ENCODE assay signal across 8 cellular contexts in genomic region chr2:30293303-30293912, GRCh38.
A peak's percentile ranks its signal among the peaks of the same experiment; 100 is the strongest.
DNase-seq lines count a peak whose midpoint lies in the region; ATAC-seq and TF ChIP-seq lines count a peak whose summit lies in the region.

No MANE protein-coding gene starts in this region.

- H2AK9ac ChIP-seq in IMR-90 (replicated peaks; ENCODE audit: low read depth, low read length, poor library complexity): peak overlapping the region; percentile 11

- peak overlapping the region; percentile 47 to 94 for H4K8ac ChIP-seq in IMR-90 (ENCODE audit: low read depth in 2 of 2, low read length in 2 of 2)

- H3K36me3 ChIP-seq in IMR-90 (ENCODE audit: control insufficient read depth, insufficient read depth, low read length) (no peaks in the 10 kb centered on the region), lung (ENCODE audit: control insufficient read depth in 2 of 2, insufficient read depth in 2 of 2, low read length in 2 of 2) (no peaks in the 10 kb centered on the region)

- H4K91ac ChIP-seq in IMR-90 (ENCODE audit: insufficient read depth, low read depth, low read length): peak overlapping the region; percentile 97

- BruUV-seq in IMR-90 (replicated peaks; lab: Mats Ljungman, UMichigan): no TSS peak

- H3K4me1 ChIP-seq in IMR-90 (ENCODE audit: control insufficient read depth, insufficient read depth, low read length) (peaks cover 19% of the 10 kb centered on the region), lung (ENCODE audit: control insufficient read depth in 2 of 2, insufficient read depth in 2 of 2, low read length in 2 of 2) (peaks cover 0 to 9% of the 10 kb centered on the region in 2 donors)

- peak overlapping the region; percentile 95 for H3K56ac ChIP-seq in IMR-90 (ENCODE audit: extremely low read depth, insufficient read depth, low read length)

- no peaks in the 10 kb centered on the region for H4K20me1 ChIP-seq in IMR-90 (ENCODE audit: insufficient read depth, low read length)

- peak overlapping the region; percentile 69 for H3K9ac ChIP-seq in IMR-90 (ENCODE audit: low read depth, low read length)

- peak; percentile 47 for TF ChIP-seq RAD21 in IMR-90 (IDR thresholded peaks at IDR 0.05; ENCODE audit: low read length)

- peaks cover 16% of the 10 kb centered on the region for H3K9me1 ChIP-seq in IMR-90 (ENCODE audit: insufficient read depth, low read length)

- peak overlapping the region; percentile 90 for H4K5ac ChIP-seq in IMR-90 (ENCODE audit: low read depth, low read length)

- H3K18ac ChIP-seq in IMR-90 (ENCODE audit: low read depth, low read length): peak overlapping the region; percentile 92

- H2AK5ac ChIP-seq in IMR-90 (ENCODE audit: low read depth, low read length): peak overlapping the region; percentile 78

- H3K23ac ChIP-seq in IMR-90 (ENCODE audit: low read depth, low read length): peak overlapping the region; percentile 99

- H3K9me3 ChIP-seq in IMR-90 (ENCODE audit: control insufficient read depth, insufficient read depth, low read length) (no peaks in the 10 kb centered on the region), lung (ENCODE audit: control insufficient read depth in 2 of 2, insufficient read depth in 1 of 2, low read length in 1 of 2) (no peaks in the 10 kb centered on the region)

- H2BK120ac ChIP-seq in IMR-90 (ENCODE audit: low read depth, low read length): peak overlapping the region; percentile 99

- H3K14ac ChIP-seq in IMR-90 (replicated peaks; ENCODE audit: low read depth, low read length): peak overlapping the region; percentile 98

- H3K27ac ChIP-seq in IMR-90 (ENCODE audit: insufficient read depth, low read length): peak overlapping the region; percentile 95
- peak overlapping the region in 1 of 2 donors; percentile 6 for H3K27ac ChIP-seq in lung (ENCODE audit: low read depth in 1 of 2, low read length in 1 of 2)

- no peak overlapping the region for H3K4me2 ChIP-seq in IMR-90 (ENCODE audit: low read depth, low read length)

- POLR2A ChIA-PET in IMR-90 (lab: Charles Lee; ENCODE audit: unreplicated experiment): interaction anchor here (0.7 to 1.5 kb wide), 4 partner anchors 17 to 61 kb away, joined by 3 to 6 read pairs (median 3); no protein-coding TSS in a partner anchor

- CTCF ChIA-PET in IMR-90 (lab: Yijun Ruan, JAX): interaction anchor here (0.6 to 1.2 kb wide), 4 partner anchors 54 to 418 kb away, joined by 4 to 7 read pairs (median 4); no protein-coding TSS in a partner anchor

- H3K27me3 ChIP-seq in IMR-90 (ENCODE audit: control insufficient read depth, insufficient read depth, low read length) (no peaks in the 10 kb centered on the region), lung (ENCODE audit: control insufficient read depth, insufficient read depth) (no peaks in the 10 kb centered on the region)

- intact Hi-C loops in IMR-90 (cut with micrococcal nuclease) (loop anchor here (2.0 kb wide), 5 partner anchors 19 to 413 kb away; no protein-coding TSS in a partner anchor), lower leg skin (cut with DNase I; ENCODE audit: low total_unique reads) (no loop called here)

- TF ChIP-seq POLR2A in IMR-90 (IDR thresholded peaks at IDR 0.05; ENCODE audit: low read depth, low read length): peak; percentile 63
- TF ChIP-seq POLR2A in lower leg skin (IDR thresholded peaks at IDR 0.05): no peak

- dilution Hi-C loops in IMR-90 (cut with HindIII; ENCODE audit: low sequenced_read_pairs, unreplicated experiment): no loop called here

- DNase-seq in AG20443 (ENCODE audit: low spot score) (peak; percentile 75), IMR-90 (peak; percentile 100), amniotic stem cell (lab: John Stamatoyannopoulos, UW) (peak; percentile 27), lung (ENCODE audit: low spot score) (peak; percentile 52), lower leg skin (ENCODE audit: low spot score in 2 of 2) (no peak), NCI-H774 (lab: John Stamatoyannopoulos, UW) (no peak), germinal center (ENCODE audit: low spot score) (no peak)

- 5% methylated on average over 4 of the region's 12 CpGs; no CpG with 5 or more reads in 1 of the 2 experiments for WGBS in IMR-90 (ENCODE audit: extremely low coverage in 2 of 2, insufficient read length in 1 of 2), 2 experiments
- WGBS in lung, 2 donors: 46 to 51% methylated on average over 12 of the region's 12 CpGs
- 62 to 65% methylated on average over 12 of the region's 12 CpGs for WGBS in lower leg skin, 2 donors

- peak; percentile 88 for ATAC-seq in IMR-90 (ENCODE audit: low read depth)
- peak; percentile 77 for ATAC-seq in lung (ENCODE audit: insufficient read depth, low FRiP score)
- ATAC-seq in GM19455 (IDR thresholded peaks at IDR 0.05; ENCODE audit: unreplicated experiment): no peak

- in situ Hi-C loops in IMR-90 (cut with MboI; ENCODE audit: low sequenced_read_pairs): no loop called here

- peak overlapping the region; percentile 99 for H3K4ac ChIP-seq in IMR-90 (ENCODE audit: low read depth, low read length)

- peak overlapping the region; percentile 85; the same call in 2 of the 3 replicates for H2BK15ac ChIP-seq in IMR-90 (ENCODE audit: low read depth, low read length)

- H3K4me3 ChIP-seq in IMR-90 (ENCODE audit: insufficient read depth, low read depth, low read length) (no peak overlapping the region), lung (no peak overlapping the region), lower leg skin (ENCODE audit: low read depth, poor library complexity, severe bottlenecking) (no peak overlapping the region)

- peaks cover 21 to 36% of the 10 kb centered on the region in 2 experiments; a peak in 3 of 4 replicates for H3K79me1 ChIP-seq in IMR-90 (ENCODE audit: low read depth in 1 of 2, low read length in 2 of 2)

- TF ChIP-seq CTCF in IMR-90 (conservative IDR thresholded peaks at IDR 0.05; ENCODE audit: low read depth, low read length) (no peak), lung (IDR thresholded peaks at IDR 0.05; ENCODE audit: control extremely low read depth, extremely low read depth) (no peak), lower leg skin (IDR thresholded peaks at IDR 0.05) (no peak)

- peak overlapping the region; percentile 99 for H2BK5ac ChIP-seq in IMR-90 (ENCODE audit: low read depth, low read length, poor library complexity, severe bottlenecking)

- H2BK20ac ChIP-seq in IMR-90 (ENCODE audit: low read depth, low read length): peak overlapping the region; percentile 99

- peak overlapping the region; percentile 67 for H2AFZ ChIP-seq in IMR-90 (replicated peaks; ENCODE audit: low read length, poor library complexity)

TF ChIP-seq in IMR-90, 13 proteins besides CTCF, POLR2A, EP300 and RAD21:
- peak; percentile 74 for TF ChIP-seq NFE2L2 (IDR thresholded peaks at IDR 0.05; ENCODE audit: low read depth, low read length)
- TF ChIP-seq RFX5 (IDR thresholded peaks at IDR 0.05; ENCODE audit: low read depth, low read length): peak; percentile 58; the same call in 1 of the 2 replicates
- peak; percentile 22 for TF ChIP-seq MAFK (IDR thresholded peaks at IDR 0.05; ENCODE audit: low read depth, low read length)
- no peak for TF ChIP-seq CHD1 (IDR thresholded peaks at IDR 0.05; ENCODE audit: low read depth, low read length)
- no peak for TF ChIP-seq USF2 (IDR thresholded peaks at IDR 0.05; ENCODE audit: low read depth, low read length)
- peak; percentile 96 for TF ChIP-seq FOS (IDR thresholded peaks at IDR 0.05; ENCODE audit: low read depth, low read length)
- peak; percentile 91 for TF ChIP-seq RCOR1 (IDR thresholded peaks at IDR 0.05; ENCODE audit: insufficient replicate concordance, low read length)
- TF ChIP-seq CEBPB (IDR thresholded peaks at IDR 0.05; ENCODE audit: low read depth, low read length): peak; percentile 39; the same call in 1 of the 2 replicates
- TF ChIP-seq, protein P1, sequence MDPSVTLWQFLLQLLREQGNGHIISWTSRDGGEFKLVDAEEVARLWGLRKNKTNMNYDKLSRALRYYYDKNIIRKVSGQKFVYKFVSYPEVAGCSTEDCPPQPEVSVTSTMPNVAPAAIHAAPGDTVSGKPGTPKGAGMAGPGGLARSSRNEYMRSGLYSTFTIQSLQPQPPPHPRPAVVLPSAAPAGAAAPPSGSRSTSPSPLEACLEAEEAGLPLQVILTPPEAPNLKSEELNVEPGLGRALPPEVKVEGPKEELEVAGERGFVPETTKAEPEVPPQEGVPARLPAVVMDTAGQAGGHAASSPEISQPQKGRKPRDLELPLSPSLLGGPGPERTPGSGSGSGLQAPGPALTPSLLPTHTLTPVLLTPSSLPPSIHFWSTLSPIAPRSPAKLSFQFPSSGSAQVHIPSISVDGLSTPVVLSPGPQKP (IDR thresholded peaks at IDR 0.05; ENCODE audit: borderline replicate concordance, low read depth, low read length): no peak
- TF ChIP-seq MXI1 (IDR thresholded peaks at IDR 0.05; ENCODE audit: borderline replicate concordance, low read depth, low read length): no peak
- TF ChIP-seq BHLHE40 (IDR thresholded peaks at IDR 0.05; ENCODE audit: low read depth, low read length): peak; percentile 36; the same call in 1 of the 2 replicates
- peak; percentile 99 for TF ChIP-seq MAZ (IDR thresholded peaks at IDR 0.05; ENCODE audit: borderline replicate concordance, low read depth, low read length)
- TF ChIP-seq SMC3 (IDR thresholded peaks at IDR 0.05; ENCODE audit: low read depth, low read length): no peak; the same call in none of the 2 replicates

Comparison
In these comparisons a context has a peak if more than half of its experiments do, and no peak if none do; other contexts are left out.
1. DNase-seq: peak in AG20443 (single experiment), IMR-90 (single experiment), amniotic stem cell (single experiment) and lung (single experiment); none in lower leg skin (0 of 2), NCI-H774 (single experiment) and germinal center (single experiment).